Comparison of ENCODE assay signal across 11 cellular contexts in the genomic region with DNA sequence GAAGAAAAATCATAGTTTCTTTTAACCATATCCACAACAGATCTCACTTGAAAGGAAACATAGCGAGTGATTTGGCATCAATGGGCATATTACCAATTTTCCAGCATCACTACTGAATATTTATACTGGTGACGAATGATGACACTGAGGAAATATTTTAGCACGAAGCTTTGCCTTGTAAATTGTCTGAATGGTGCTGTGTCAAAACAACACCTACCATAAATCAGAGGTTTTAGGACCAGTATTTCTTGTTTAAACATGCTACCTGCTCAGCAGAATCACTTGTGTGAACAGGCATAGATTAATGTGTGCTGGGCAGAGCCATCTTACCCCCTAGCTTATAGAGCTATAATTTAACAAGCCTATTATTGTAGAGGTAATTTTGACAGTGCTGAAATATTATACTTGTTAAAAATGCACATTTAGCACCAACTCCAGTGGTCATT.
DNase-seq lines count a peak whose midpoint lies in the region; ATAC-seq and TF ChIP-seq lines count a peak whose summit lies in the region.
"Had no signal": no experiment of that assay in that cellular context is flagged by ENCODE, and none has a peak within 500 bp of the region (broad histone marks: within the 10 kb centered on the region; RNA-seq: fewer than 3 reads in every experiment).

No MANE protein-coding gene starts in this region.

- H3K4me1 Mint-ChIP-seq in stimulated activated memory B cell treated with anti-CD40 and anti-IgM and Interleukin-4, amounts not matched to agents 10 μg/mL and 1 μg/mL and 100 μg/mL, for 72 hours = no peaks in the 10 kb centered on the region

- H3K27me3 Mint-ChIP-seq in stimulated activated memory B cell treated with anti-CD40 and anti-IgM and Interleukin-4, amounts not matched to agents 10 μg/mL and 1 μg/mL and 100 μg/mL, for 72 hours = no peaks in the 10 kb centered on the region

- no peaks in the 10 kb centered on the region for H3K9me3 Mint-ChIP-seq in stimulated activated memory B cell treated with anti-CD40 and anti-IgM and Interleukin-4, amounts not matched to agents 10 μg/mL and 1 μg/mL and 100 μg/mL, for 72 hours

- H3K27ac Mint-ChIP-seq in stimulated activated memory B cell treated with anti-CD40 and anti-IgM and Interleukin-4, amounts not matched to agents 10 μg/mL and 1 μg/mL and 100 μg/mL, for 72 hours = no peak overlapping the region

- H3K4me3 Mint-ChIP-seq in stimulated activated memory B cell treated with anti-CD40 and anti-IgM and Interleukin-4, amounts not matched to agents 10 μg/mL and 1 μg/mL and 100 μg/mL, for 72 hours = no peak overlapping the region

- H3K36me3 Mint-ChIP-seq in stimulated activated memory B cell treated with anti-CD40 and anti-IgM and Interleukin-4, amounts not matched to agents 10 μg/mL and 1 μg/mL and 100 μg/mL, for 72 hours = peaks cover 36% of the 10 kb centered on the region

- TF ChIP-seq CTCF in AG10803 (conservative IDR thresholded peaks at IDR 0.05; ENCODE audit: low read length) (no peak), fibroblast of pulmonary artery (IDR thresholded peaks at IDR 0.05; ENCODE audit: low read length, missing control alignments) (no peak)

- no peak for ATAC-seq in GM21423 (IDR thresholded peaks at IDR 0.05; ENCODE audit: unreplicated experiment)
- no peak for ATAC-seq in stimulated activated memory B cell treated with anti-CD40 and anti-IgM and Interleukin-4, amounts not matched to agents 10 μg/mL and 1 μg/mL and 100 μg/mL, for 72 hours
- ATAC-seq in GM21576 (IDR thresholded peaks at IDR 0.05; ENCODE audit: unreplicated experiment) = no peak

- DNase-seq in AG10803 (ENCODE audit: low read depth) (peak; percentile 29), M059J (ENCODE audit: low read depth) (peak; percentile 54), SHP77 treated with DMSO at 0.1 percent for 48 hours (lab: John Stamatoyannopoulos, UW) (peak; percentile 97), fibroblast of pulmonary artery (ENCODE audit: low read depth) (peak; percentile 49)
- no peak for DNase-seq in central memory CD4-positive, alpha-beta T cell
- DNase-seq: anterior cingulate cortex, mesendoderm, MG63 had no signal

- H3K4me3 ChIP-seq in AG10803 (ENCODE audit: low read length) (no peak overlapping the region), fibroblast of pulmonary artery (replicated peaks; ENCODE audit: low read depth, low read length) (no peak overlapping the region)
- H3K4me3 ChIP-seq: MG63 had no signal
